ENCODE assay signal across 14 cellular contexts in genomic region chr3:50250514-50250913, GRCh38. TPM values are rescaled to one million over a fixed set of nuclear protein-coding genes. Genes with fewer than 3 reads are reported as not detected.
DNase-seq lines count a peak whose midpoint lies in the region; ATAC-seq and TF ChIP-seq lines count a peak whose summit lies in the region.
"Had no signal": no experiment of that assay in that cellular context is flagged by ENCODE, and none has a peak within 500 bp of the region (broad histone marks: within the 10 kb centered on the region; RNA-seq: fewer than 3 reads in every experiment).

No MANE protein-coding gene starts in this region.

- TF ChIP-seq RAD21 in IMR-90 (IDR thresholded peaks at IDR 0.05; ENCODE audit: low read length): no peak

- no peaks in the 10 kb centered on the region for H3K27me3 Mint-ChIP-seq in CD14-positive monocyte (ENCODE audit: low read depth in 3 of 3)
- H3K27me3 Mint-ChIP-seq in dendritic cell treated with granulocyte-macrophage colony-stimulating factor and Interleukin-4, amounts not matched to agents 40 ng/mL and 50 ng/mL, for 4 days: no peaks in the 10 kb centered on the region
- no peaks in the 10 kb centered on the region for H3K27me3 Mint-ChIP-seq in progenitor cell of endocrine pancreas

- no peaks in the 10 kb centered on the region for H3K27me3 ChIP-seq in IMR-90 (ENCODE audit: control insufficient read depth, insufficient read depth, low read length)
- H3K27me3 ChIP-seq: BLaER1 had no signal

- H3K36me3 Mint-ChIP-seq in CD14-positive monocyte (peaks cover 57 to 89% of the 10 kb centered on the region in 2 donors), progenitor cell of endocrine pancreas (ENCODE audit: insufficient read depth) (peaks cover 2% of the 10 kb centered on the region)
- peaks cover 100% of the 10 kb centered on the region for H3K36me3 Mint-ChIP-seq in dendritic cell treated with granulocyte-macrophage colony-stimulating factor and Interleukin-4, amounts not matched to agents 40 ng/mL and 50 ng/mL, for 4 days (ENCODE audit: low read depth)

- H3K4me2 ChIP-seq in IMR-90 (ENCODE audit: low read depth, low read length): no peak overlapping the region
- H3K4me2 ChIP-seq: BLaER1 had no signal

- intact Hi-C loops in CD14-positive monocyte (cut with micrococcal nuclease) (no loop called here), IMR-90 (cut with micrococcal nuclease) (no loop called here)
- intact Hi-C loops in dendritic cell treated with granulocyte-macrophage colony-stimulating factor and Interleukin-4, amounts not matched to agents 40 ng/mL and 50 ng/mL, for 4 days (cut with micrococcal nuclease): no loop called here

- H2AK9ac ChIP-seq in IMR-90 (replicated peaks; ENCODE audit: low read depth, low read length, poor library complexity): no peak overlapping the region

- H3K27ac ChIP-seq in IMR-90 (ENCODE audit: insufficient read depth, low read length): no peak overlapping the region
- H3K27ac ChIP-seq: BLaER1 had no signal

- peaks cover 41% of the 10 kb centered on the region for H3K36me3 ChIP-seq in IMR-90 (ENCODE audit: control insufficient read depth, insufficient read depth, low read length)

- CTCF ChIA-PET in IMR-90 (lab: Yijun Ruan, JAX): no interaction called here

- H3K56ac ChIP-seq in IMR-90 (ENCODE audit: extremely low read depth, insufficient read depth, low read length): no peak overlapping the region

- no peak overlapping the region for H3K18ac ChIP-seq in IMR-90 (ENCODE audit: low read depth, low read length)

- no peak for TF ChIP-seq POLR2A in IMR-90 (IDR thresholded peaks at IDR 0.05; ENCODE audit: low read depth, low read length)

- POLR2A ChIA-PET in IMR-90 (lab: Charles Lee; ENCODE audit: unreplicated experiment): no interaction called here

- H3K27ac Mint-ChIP-seq in CD14-positive monocyte (peak overlapping the region in 4 of 7 donors; percentile 28 to 97 (median 79)), progenitor cell of endocrine pancreas (peak overlapping the region; percentile 26)
- peak overlapping the region; percentile 68 for H3K27ac Mint-ChIP-seq in dendritic cell treated with granulocyte-macrophage colony-stimulating factor and Interleukin-4, amounts not matched to agents 40 ng/mL and 50 ng/mL, for 4 days

- no peak overlapping the region for H3K9ac ChIP-seq in IMR-90 (ENCODE audit: low read depth, low read length)

- BruUV-seq in IMR-90 (replicated peaks; lab: Mats Ljungman, UMichigan): no TSS peak

- peaks cover 92% of the 10 kb centered on the region for H4K20me1 ChIP-seq in IMR-90 (ENCODE audit: insufficient read depth, low read length)

- no CpG with 5 or more reads among the region's 4 CpGs for WGBS in IMR-90 (ENCODE audit: extremely low coverage in 2 of 2, insufficient read length in 1 of 2), 2 experiments

- no peaks in the 10 kb centered on the region for H3K9me3 ChIP-seq in IMR-90 (ENCODE audit: control insufficient read depth, insufficient read depth, low read length)
- H3K9me3 ChIP-seq: BLaER1, mucosa of descending colon had no signal

- peaks cover 18 to 91% of the 10 kb centered on the region in 2 experiments for H3K79me1 ChIP-seq in IMR-90 (ENCODE audit: low read depth in 1 of 2, low read length in 2 of 2)

- no peak overlapping the region for H2BK120ac ChIP-seq in IMR-90 (ENCODE audit: low read depth, low read length)

- TF ChIP-seq CTCF in CD14-positive monocyte (IDR thresholded peaks at IDR 0.05) (no peak), IMR-90 (conservative IDR thresholded peaks at IDR 0.05; ENCODE audit: low read depth, low read length) (no peak), progenitor cell of endocrine pancreas (IDR thresholded peaks at IDR 0.05; ENCODE audit: unreplicated experiment) (no peak)

- ATAC-seq in IMR-90 (ENCODE audit: low read depth): no peak
- ATAC-seq in HG03280 (IDR thresholded peaks at IDR 0.05; ENCODE audit: unreplicated experiment): no peak
- no peak for ATAC-seq in HG02623 (IDR thresholded peaks at IDR 0.05; ENCODE audit: unreplicated experiment)

- H2AK5ac ChIP-seq in IMR-90 (ENCODE audit: low read depth, low read length): peak overlapping the region; percentile 69; the same call in 1 of the 2 replicates

- no peak overlapping the region for H2BK15ac ChIP-seq in IMR-90 (ENCODE audit: low read depth, low read length)

- no peak overlapping the region for H3K23ac ChIP-seq in IMR-90 (ENCODE audit: low read depth, low read length)

- H3K4me1 Mint-ChIP-seq in CD14-positive monocyte (peaks cover 78% of the 10 kb centered on the region), progenitor cell of endocrine pancreas (ENCODE audit: low read depth) (peaks cover 16% of the 10 kb centered on the region)
- H3K4me1 Mint-ChIP-seq in dendritic cell treated with granulocyte-macrophage colony-stimulating factor and Interleukin-4, amounts not matched to agents 40 ng/mL and 50 ng/mL, for 4 days (ENCODE audit: low read depth): peaks cover 92% of the 10 kb centered on the region

- no peak overlapping the region for H3K4me3 Mint-ChIP-seq in CD14-positive monocyte
- H3K4me3 Mint-ChIP-seq in dendritic cell treated with granulocyte-macrophage colony-stimulating factor and Interleukin-4, amounts not matched to agents 40 ng/mL and 50 ng/mL, for 4 days: no peak overlapping the region
- no peak overlapping the region for H3K4me3 Mint-ChIP-seq in progenitor cell of endocrine pancreas (ENCODE audit: low read depth)

- no peak overlapping the region for H3K4me3 ChIP-seq in IMR-90 (ENCODE audit: insufficient read depth, low read depth, low read length)
- H3K4me3 ChIP-seq: BLaER1, mucosa of descending colon had no signal

- H2AFZ ChIP-seq in IMR-90 (replicated peaks; ENCODE audit: low read length, poor library complexity): no peak overlapping the region

- peaks cover 0 to 2% (median 0%) of the 10 kb centered on the region in 7 donors for H3K9me3 Mint-ChIP-seq in CD14-positive monocyte
- no peaks in the 10 kb centered on the region for H3K9me3 Mint-ChIP-seq in dendritic cell treated with granulocyte-macrophage colony-stimulating factor and Interleukin-4, amounts not matched to agents 40 ng/mL and 50 ng/mL, for 4 days
- no peaks in the 10 kb centered on the region for H3K9me3 Mint-ChIP-seq in progenitor cell of endocrine pancreas (ENCODE audit: low read depth)

- no peak overlapping the region for H4K8ac ChIP-seq in IMR-90 (ENCODE audit: low read depth in 2 of 2, low read length in 2 of 2)

- H4K91ac ChIP-seq in IMR-90 (ENCODE audit: insufficient read depth, low read depth, low read length): no peak overlapping the region

- dilution Hi-C loops in IMR-90 (cut with HindIII; ENCODE audit: low sequenced_read_pairs, unreplicated experiment): no loop called here

- no peak overlapping the region for H4K5ac ChIP-seq in IMR-90 (ENCODE audit: low read depth, low read length)

- no peak for DNase-seq in CD14-positive monocyte (ENCODE audit: low spot score)
- DNase-seq in IMR-90: no peak
- no peak for DNase-seq in progenitor cell of endocrine pancreas (ENCODE audit: low spot score, unreplicated experiment)
- no peak for DNase-seq in glomerular visceral epithelial cell (ENCODE audit: extremely low spot score)
- DNase-seq in EL: no peak
- DNase-seq: Karpas-422, mucosa of descending colon, NCI-H1694, NCI-H526, T-helper 9 cell had no signal

- no peak overlapping the region for H2BK20ac ChIP-seq in IMR-90 (ENCODE audit: low read depth, low read length)

- no peak overlapping the region for H3K14ac ChIP-seq in IMR-90 (replicated peaks; ENCODE audit: low read depth, low read length)

- H3K4me1 ChIP-seq in IMR-90 (ENCODE audit: control insufficient read depth, insufficient read depth, low read length): peaks cover 51% of the 10 kb centered on the region

- peaks cover 24% of the 10 kb centered on the region for H3K9me1 ChIP-seq in IMR-90 (ENCODE audit: insufficient read depth, low read length)

- in situ Hi-C loops in IMR-90 (cut with MboI; ENCODE audit: low sequenced_read_pairs): no loop called here

- no peak overlapping the region for H2BK5ac ChIP-seq in IMR-90 (ENCODE audit: low read depth, low read length, poor library complexity, severe bottlenecking)

- H3K4ac ChIP-seq in IMR-90 (ENCODE audit: low read depth, low read length): no peak overlapping the region

TF ChIP-seq in IMR-90, 13 proteins besides CTCF, POLR2A, EP300 and RAD21 (continues in another document):
- no peak for TF ChIP-seq CEBPB (IDR thresholded peaks at IDR 0.05; ENCODE audit: low read depth, low read length)
- no peak for TF ChIP-seq NFE2L2 (IDR thresholded peaks at IDR 0.05; ENCODE audit: low read depth, low read length)
- no peak for TF ChIP-seq FOS (IDR thresholded peaks at IDR 0.05; ENCODE audit: low read depth, low read length)

RNA-seq across cellular contexts. Expression of gene GNAI2, which starts 14.5 kb away (rescaled TPM):
- polyA plus RNA-seq in CD14-positive monocyte: 1,000 to 10,000 TPM in 1 of 2 donors, 100 to 1,000 TPM in 1; 914 to 1,165 TPM
- total RNA-seq in IMR-90 (2012; rRNA removed): 816 and 867 TPM in 2 replicates
- 1,079 and 1,150 TPM in 2 replicates for polyA plus RNA-seq in IMR-90 (2012; rRNA removed)
- polyA plus RNA-seq in IMR-90 (2012; cell fraction: cytosol; rRNA removed): 411 and 787 TPM in 2 replicates
- 281 and 349 TPM in 2 replicates for polyA plus RNA-seq in IMR-90 (2012; cell fraction: nucleus; rRNA removed; ENCODE audit: low replicate concordance)
- 158 and 171 TPM in 2 replicates for total RNA-seq in progenitor cell of endocrine pancreas

RNA-seq across cellular contexts. Expression of gene SEMA3B, which starts 18.4 kb away (rescaled TPM):
- not detected for polyA plus RNA-seq in CD14-positive monocyte
- total RNA-seq in IMR-90 (2012; rRNA removed): 3.9 and 4.3 TPM in 2 replicates
- polyA plus RNA-seq in IMR-90 (2012; rRNA removed): 29.3 and 34.3 TPM in 2 replicates
- 22.0 and 34.4 TPM in 2 replicates for polyA plus RNA-seq in IMR-90 (2012; cell fraction: cytosol; rRNA removed)
- 153 and 393 TPM in 2 replicates for polyA plus RNA-seq in IMR-90 (2012; cell fraction: nucleus; rRNA removed; ENCODE audit: low replicate concordance)
- 24.6 and 27.6 TPM in 2 replicates for total RNA-seq in progenitor cell of endocrine pancreas

RNA-seq across cellular contexts. Expression of gene LSMEM2, which starts 28.4 kb away (rescaled TPM):
- polyA plus RNA-seq in CD14-positive monocyte: not detected
- total RNA-seq in IMR-90 (2012; rRNA removed): under 0.01 TPM in 2 replicates
- polyA plus RNA-seq in IMR-90 (2012; rRNA removed): not detected in 2 replicates
- not detected in 2 replicates for polyA plus RNA-seq in IMR-90 (2012; cell fraction: cytosol; rRNA removed)
- 0.37 and 0.52 TPM in 2 replicates for polyA plus RNA-seq in IMR-90 (2012; cell fraction: nucleus; rRNA removed; ENCODE audit: low replicate concordance)
- total RNA-seq in progenitor cell of endocrine pancreas: not detected in 2 replicates

RNA-seq across cellular contexts. Expression of gene IFRD2, which starts 41.7 kb away (rescaled TPM):
- polyA plus RNA-seq in CD14-positive monocyte (10 to 100 TPM; 17.1 to 23.3 TPM), IMR-90 (2012; rRNA removed) (79.1 and 85.2 TPM in 2 replicates)
- total RNA-seq in IMR-90 (2012; rRNA removed) (48.6 and 52.7 TPM in 2 replicates), progenitor cell of endocrine pancreas (49.0 and 58.7 TPM in 2 replicates)
- 68.9 and 69.3 TPM in 2 replicates for polyA plus RNA-seq in IMR-90 (2012; cell fraction: cytosol; rRNA removed)
- 164 and 342 TPM in 2 replicates for polyA plus RNA-seq in IMR-90 (2012; cell fraction: nucleus; rRNA removed; ENCODE audit: low replicate concordance)

RNA-seq across cellular contexts. Expression of gene SLC38A3, which starts 45.4 kb away (rescaled TPM):
- polyA plus RNA-seq in CD14-positive monocyte (not detected), IMR-90 (2012; rRNA removed) (0.12 and 0.36 TPM in 2 replicates)
- total RNA-seq in IMR-90 (2012; rRNA removed) (0.36 TPM in 1 of 2 replicates, not detected in the other), progenitor cell of endocrine pancreas (43.5 and 44.7 TPM in 2 replicates)
- 0.04 and 0.15 TPM in 2 replicates for polyA plus RNA-seq in IMR-90 (2012; cell fraction: cytosol; rRNA removed)
- 0.37 and 0.78 TPM in 2 replicates for polyA plus RNA-seq in IMR-90 (2012; cell fraction: nucleus; rRNA removed; ENCODE audit: low replicate concordance)

Comparison
In these comparisons a context has a peak if more than half of its experiments do, and no peak if none do; other contexts are left out.
1. H3K27ac Mint-ChIP-seq: peak in every context shown above with its lines; median percentile 79 in CD14-positive monocyte; 68 in dendritic cell treated with granulocyte-macrophage colony-stimulating factor and Interleukin-4, amounts not matched to agents 40 ng/mL and 50 ng/mL, for 4 days; 26 in progenitor cell of endocrine pancreas.